ENCODE assay signal across 22 cellular contexts in the genomic region with DNA sequence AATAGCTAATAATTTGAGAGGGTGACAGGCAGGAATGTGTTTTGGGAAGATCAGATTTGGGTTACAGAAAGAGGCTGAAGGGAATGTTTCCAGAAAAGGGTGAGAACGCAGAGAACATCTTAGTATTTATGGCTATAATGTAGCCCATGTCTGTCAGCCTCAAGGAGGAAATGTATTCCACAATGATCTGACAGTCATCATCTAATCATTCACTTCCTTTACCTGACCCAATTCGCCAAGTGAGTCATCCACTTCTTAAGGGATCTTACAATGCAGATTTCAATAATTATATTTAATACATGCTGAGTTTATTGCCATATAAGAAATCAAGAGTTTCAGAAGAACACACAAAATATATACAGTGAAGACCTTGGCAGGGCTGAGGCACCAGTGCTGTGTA. TPM values are rescaled to one million over a fixed set of nuclear protein-coding genes. Genes with fewer than 3 reads are reported as not detected.
DNase-seq lines count a peak whose midpoint lies in the region; ATAC-seq and TF ChIP-seq lines count a peak whose summit lies in the region.
"Had no signal": no experiment of that assay in that cellular context is flagged by ENCODE, and none has a peak within 500 bp of the region (broad histone marks: within the 10 kb centered on the region; RNA-seq: fewer than 3 reads in every experiment).

No MANE protein-coding gene starts in this region.

- peak; percentile 66 to 68 for ATAC-seq in activated CD4-positive, CD25-positive, alpha-beta regulatory T cell treated with anti-CD3 and anti-CD28 coated beads, Interleukin-2, amount 50 U/mL, for 24 hours
- ATAC-seq in GM19023 (IDR thresholded peaks at IDR 0.05; ENCODE audit: unreplicated experiment) = no peak
- no peak for ATAC-seq in GM18502 (IDR thresholded peaks at IDR 0.05; ENCODE audit: poor library complexity, unreplicated experiment)
- ATAC-seq in HG03108 (IDR thresholded peaks at IDR 0.05; ENCODE audit: unreplicated experiment) = no peak
- ATAC-seq: GM12878; Panc1; stimulated activated naive CD8-positive, alpha-beta T cell treated with anti-CD3 and anti-CD28 coated beads, Interleukin-15, amount 100 ng/mL, for 72 hours had no signal

- no peak for DNase-seq in activated CD4-positive, CD25-positive, alpha-beta regulatory T cell (lab: John Stamatoyannopoulos, UW)
- DNase-seq in M059J (ENCODE audit: low read depth) (peak; percentile 57), choroid plexus epithelial cell (ENCODE audit: low read depth) (peak; percentile 31), renal cortical epithelial cell (ENCODE audit: low read depth) (peak; percentile 54)
- DNase-seq: activated CD4-positive, alpha-beta T cell treated with anti-CD3 and anti-CD28 coated beads, Interleukin-2, amount 50 U/mL, for 1 hour; activated gamma-delta T cell; BE2C; GDM1; mesenchymal stem cell; naive B cell; NCI-H1930; NCI-H345; stimulated activated CD4-positive, alpha-beta T cell treated with anti-CD3 and anti-CD28 coated beads, Interleukin-1b, Interleukin-23, amount 100 ng/mL, for 48 hours; stimulated activated naive CD8-positive, alpha-beta T cell treated with anti-CD3 and anti-CD28 coated beads, Interleukin-15, amount 100 ng/mL, for 72 hours; trophoblast cell had no signal

- no peak overlapping the region for H3K4me3 ChIP-seq in choroid plexus epithelial cell (ENCODE audit: low read depth, low read length)
- H3K4me3 ChIP-seq: GM12878, hepatocyte had no signal

- TF ChIP-seq CTCF in choroid plexus epithelial cell (conservative IDR thresholded peaks at IDR 0.05; ENCODE audit: low read depth, low read length) = no peak

RNA-seq across cellular contexts. Expression of a gene that starts 10.8 kb away (rescaled TPM):
- total RNA-seq in M059J (2014; rRNA removed; shearing (Covaris generic)) = 1.5 and 4.2 TPM in 2 replicates
- total RNA-seq in renal cortical epithelial cell = 1.2 and 7.1 TPM in 2 replicates

RNA-seq across cellular contexts. Expression of a gene that starts 50.6 kb away (rescaled TPM):
- 19.8 and 44.0 TPM in 2 replicates for total RNA-seq in M059J (2014; rRNA removed; shearing (Covaris generic))
- 17.9 and 30.7 TPM in 2 replicates for total RNA-seq in renal cortical epithelial cell

Comparison
In these comparisons a context has a peak if more than half of its experiments do, and no peak if none do; other contexts are left out.
1. ATAC-seq: peak in activated CD4-positive, CD25-positive, alpha-beta regulatory T cell treated with anti-CD3 and anti-CD28 coated beads, Interleukin-2, amount 50 U/mL, for 24 hours (2 of 2); none in GM19023 (single experiment), GM18502 (single experiment) and HG03108 (single experiment).
2. DNase-seq: peak in M059J (single experiment), choroid plexus epithelial cell (single experiment) and renal cortical epithelial cell (single experiment); none in activated CD4-positive, CD25-positive, alpha-beta regulatory T cell (0 of 4).